9 cellular contexts compared by ENCODE assay signal in the genomic region with DNA sequence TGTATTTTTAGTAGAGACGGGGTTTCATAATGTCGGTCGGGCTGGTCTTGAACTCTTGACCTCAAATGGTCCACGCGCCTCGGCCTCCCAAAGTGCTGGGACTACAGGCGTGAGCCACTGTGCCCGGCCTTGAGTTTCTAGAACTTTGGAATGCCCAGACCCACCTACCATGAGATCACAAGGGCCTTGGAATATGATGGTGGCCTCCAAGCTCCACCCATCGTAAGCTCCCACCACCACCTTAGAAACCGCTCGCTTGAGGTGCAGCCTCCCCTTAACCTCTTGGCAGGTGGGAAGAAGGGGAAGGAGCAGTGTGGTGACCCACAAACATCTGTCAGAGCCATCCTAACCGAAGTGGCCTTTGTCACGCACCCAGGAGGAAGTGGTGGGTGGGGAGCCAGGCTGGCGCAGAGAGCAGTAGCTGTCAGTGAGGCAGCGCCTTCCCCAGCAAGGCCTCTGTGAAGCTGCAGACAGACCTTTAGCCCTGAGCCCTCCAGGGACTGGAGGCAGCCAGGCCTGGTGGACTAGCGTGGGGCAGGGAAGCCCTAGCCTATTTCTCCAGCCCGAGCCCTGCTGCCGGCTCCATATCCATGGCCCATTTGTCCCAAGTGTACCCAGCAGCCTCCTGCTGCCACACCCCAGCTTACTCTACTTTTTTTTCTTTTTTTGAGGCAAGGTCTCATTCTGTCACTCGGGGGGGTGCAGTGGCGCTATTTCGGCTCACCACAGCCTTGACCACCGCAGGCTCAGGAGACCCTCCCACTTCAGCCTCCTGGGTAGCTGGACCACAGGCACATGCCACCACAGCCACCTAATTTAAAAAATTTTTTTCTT. TPM values are rescaled to one million over a fixed set of nuclear protein-coding genes. Genes with fewer than 3 reads are reported as not detected.
DNase-seq lines count a peak whose midpoint lies in the region; ATAC-seq and TF ChIP-seq lines count a peak whose summit lies in the region.
"Had no signal": no experiment of that assay in that cellular context is flagged by ENCODE, and none has a peak within 500 bp of the region (broad histone marks: within the 10 kb centered on the region; RNA-seq: fewer than 3 reads in every experiment).

No MANE protein-coding gene starts in this region.

- peak overlapping the region; percentile 48 to 78 (median 68) for H3K4me3 Mint-ChIP-seq in naive thymus-derived CD8-positive, alpha-beta T cell

- POLR2A ChIA-PET in naive thymus-derived CD8-positive, alpha-beta T cell (lab: Charles Lee), result interaction anchor here (0.6 to 9.4 kb wide), 18 partner anchors 9 to 1450 kb away, joined by 3 to 247 read pairs (median 5); a partner anchor contains a TSS

- no peak for TF ChIP-seq CTCF in GM12864 (IDR thresholded peaks at IDR 0.05; ENCODE audit: low read depth, low read length, missing control alignments)

- peak; percentile 96 to 98 for ATAC-seq in naive thymus-derived CD8-positive, alpha-beta T cell

- DNase-seq in GM12864 (ENCODE audit: low read depth) (peak; percentile 96), H7 (peak; percentile 17), NOMO-1 (lab: John Stamatoyannopoulos, UW; ENCODE audit: unreplicated experiment in 2 of 2) (peak; percentile 96), OCI-M2 (lab: John Stamatoyannopoulos, UW; ENCODE audit: unreplicated experiment) (no peak), HCEC 1CT (no peak), NCI-H748 (lab: John Stamatoyannopoulos, UW; ENCODE audit: unreplicated experiment) (no peak)
- peak; percentile 69 for DNase-seq in activated T-cell treated with anti-CD3 and anti-CD28 coated beads, Interleukin-2, amount 50 U/mL, for 1 hour
- DNase-seq in naive thymus-derived CD8-positive, alpha-beta T cell, result peak; percentile 30 to 85 (median 63)

- H3K4me3 ChIP-seq in GM12864 (ENCODE audit: low read depth, low read length), result peak overlapping the region; percentile 8; the same call in 1 of the 2 replicates
- no peak overlapping the region for H3K4me3 ChIP-seq in H7 (ENCODE audit: insufficient read depth, low read depth, low read length)

- H3K27me3 ChIP-seq in H7 (ENCODE audit: control insufficient read depth, insufficient read depth, low read length), result no peaks in the 10 kb centered on the region

- H3K27me3 Mint-ChIP-seq in naive thymus-derived CD8-positive, alpha-beta T cell, result no peaks in the 10 kb centered on the region

- no peaks in the 10 kb centered on the region for H3K36me3 ChIP-seq in H7 (replicated peaks; ENCODE audit: control insufficient read depth, insufficient read depth, low read length)

- H3K9me3 Mint-ChIP-seq in naive thymus-derived CD8-positive, alpha-beta T cell, result no peaks in the 10 kb centered on the region

- peak overlapping the region; percentile 68 to 93 (median 88) for H3K27ac Mint-ChIP-seq in naive thymus-derived CD8-positive, alpha-beta T cell

- no peaks in the 10 kb centered on the region for H3K36me3 Mint-ChIP-seq in naive thymus-derived CD8-positive, alpha-beta T cell

- peaks cover 18 to 52% (median 48%) of the 10 kb centered on the region in 4 donors for H3K4me1 Mint-ChIP-seq in naive thymus-derived CD8-positive, alpha-beta T cell

RNA-seq across cellular contexts. Expression of a gene that starts 13.1 kb away (rescaled TPM):
- 8.2 and 9.8 TPM in 2 replicates for total RNA-seq in H7 (2014; rRNA removed; shearing (Covaris generic))
- total RNA-seq in naive thymus-derived CD8-positive, alpha-beta T cell, result 10 to 100 TPM; 52.3 to 55.1 TPM
- 10 to 100 TPM; 45.5 to 60.7 (median 55.0) TPM for polyA plus RNA-seq in naive thymus-derived CD8-positive, alpha-beta T cell

RNA-seq across cellular contexts. Expression of a gene that starts 13.8 kb away (rescaled TPM):
- total RNA-seq in H7 (2014; rRNA removed; shearing (Covaris generic)), result 0.03 and 0.11 TPM in 2 replicates
- total RNA-seq in naive thymus-derived CD8-positive, alpha-beta T cell, result 100 to 1,000 TPM; 334 to 339 TPM
- polyA plus RNA-seq in naive thymus-derived CD8-positive, alpha-beta T cell, result 100 to 1,000 TPM; 121 to 157 (median 124) TPM
- total RNA-seq: epithelial cell of proximal tubule had no signal

RNA-seq across cellular contexts. Expression of a gene that starts 28.9 kb away (rescaled TPM):
- total RNA-seq in H7 (2014; rRNA removed; shearing (Covaris generic)), result 56.4 and 74.2 TPM in 2 replicates
- 10 to 100 TPM; 15.2 to 16.7 TPM for total RNA-seq in naive thymus-derived CD8-positive, alpha-beta T cell
- 10 to 100 TPM; 63.0 to 79.6 (median 64.0) TPM for polyA plus RNA-seq in naive thymus-derived CD8-positive, alpha-beta T cell

RNA-seq across cellular contexts. Expression of a gene that starts 51.4 kb away (rescaled TPM):
- total RNA-seq in H7 (2014; rRNA removed; shearing (Covaris generic)), result 10.6 and 13.5 TPM in 2 replicates
- total RNA-seq in naive thymus-derived CD8-positive, alpha-beta T cell, result 1 to 10 TPM; 5.5 to 7.6 TPM
- polyA plus RNA-seq in naive thymus-derived CD8-positive, alpha-beta T cell, result 1 to 10 TPM; 2.1 to 6.7 (median 3.8) TPM

Comparison
In these comparisons a context has a peak if more than half of its experiments do, and no peak if none do; other contexts are left out.
1. DNase-seq: peak in GM12864 (single experiment), H7 (single experiment), NOMO-1 (2 of 2), activated T-cell treated with anti-CD3 and anti-CD28 coated beads, Interleukin-2, amount 50 U/mL, for 1 hour (single experiment) and naive thymus-derived CD8-positive, alpha-beta T cell (10 of 10); none in OCI-M2 (single experiment), HCEC 1CT (single experiment) and NCI-H748 (single experiment).
2. RNA of a gene that starts 13.8 kb away (total RNA-seq): 334 to 339 TPM in naive thymus-derived CD8-positive, alpha-beta T cell; 0.03 to 0.11 TPM in H7; every median in the first group is over 100 times any median in the second.